ENCODE assay signal across 18 cellular contexts in genomic region chr2:39736593-39736992, GRCh38. TPM values are rescaled to one million over a fixed set of nuclear protein-coding genes. Genes with fewer than 3 reads are reported as not detected.
DNase-seq lines count a peak whose midpoint lies in the region; ATAC-seq and TF ChIP-seq lines count a peak whose summit lies in the region.
"Had no signal": no experiment of that assay in that cellular context is flagged by ENCODE, and none has a peak within 500 bp of the region (broad histone marks: within the 10 kb centered on the region; RNA-seq: fewer than 3 reads in every experiment).

No MANE protein-coding gene starts in this region.

- no peaks in the 10 kb centered on the region for H3K36me3 ChIP-seq in thoracic aorta

- H3K4me1 Mint-ChIP-seq in T-helper 17 cell = peaks cover 13% of the 10 kb centered on the region
- H3K4me1 Mint-ChIP-seq: memory B cell; stimulated activated memory B cell treated with anti-CD40 and anti-IgM and Interleukin-4, amounts not matched to agents 10 μg/mL and 1 μg/mL and 100 μg/mL, for 72 hours had no signal

- ATAC-seq in thoracic aorta (ENCODE audit: insufficient number of reproducible peaks, low FRiP score, low read depth) (peak; percentile 45), T-helper 17 cell (no peak), HG03521 (IDR thresholded peaks at IDR 0.05; ENCODE audit: unreplicated experiment) (no peak), HG02798 (IDR thresholded peaks at IDR 0.05; ENCODE audit: poor library complexity, unreplicated experiment) (no peak)
- ATAC-seq: activated T-helper 17 cell treated with anti-CD3 and anti-CD28 coated beads, Interleukin-2, amount 50 U/mL, for 72 hours; effector memory CD8-positive, alpha-beta T cell; gastroesophageal sphincter; stimulated activated memory B cell treated with anti-CD40 and anti-IgM and Interleukin-4, amounts not matched to agents 10 μg/mL and 1 μg/mL and 100 μg/mL, for 72 hours had no signal

- peaks cover 25% of the 10 kb centered on the region for H3K36me3 Mint-ChIP-seq in T-helper 17 cell (ENCODE audit: low read depth)

- TF ChIP-seq CTCF in WI38 (IDR thresholded peaks at IDR 0.05; ENCODE audit: low read depth, low read length) (no peak), fibroblast of pulmonary artery (IDR thresholded peaks at IDR 0.05; ENCODE audit: low read length, missing control alignments) (no peak), thoracic aorta (IDR thresholded peaks at IDR 0.05) (no peak)

- no peaks in the 10 kb centered on the region for H3K27me3 Mint-ChIP-seq in T-helper 17 cell
- H3K27me3 Mint-ChIP-seq: activated CD4-positive, alpha-beta memory T cell treated with anti-CD3 and anti-CD28 coated beads, Interleukin-2, amount 10 ng/mL, durations not matched to agents 7 days and 5 days; activated T-helper 17 cell treated with anti-CD3 and anti-CD28 coated beads, Interleukin-2, amount 50 U/mL, for 72 hours; brain; effector memory CD8-positive, alpha-beta T cell; memory B cell; stimulated activated memory B cell treated with anti-CD40 and anti-IgM and Interleukin-4, amounts not matched to agents 10 μg/mL and 1 μg/mL and 100 μg/mL, for 72 hours had no signal

- no peak overlapping the region for H3K27ac Mint-ChIP-seq in T-helper 17 cell
- H3K27ac Mint-ChIP-seq: activated CD4-positive, alpha-beta memory T cell treated with anti-CD3 and anti-CD28 coated beads, Interleukin-2, amount 10 ng/mL, durations not matched to agents 7 days and 5 days; activated T-helper 17 cell treated with anti-CD3 and anti-CD28 coated beads, Interleukin-2, amount 50 U/mL, for 72 hours; brain; effector memory CD8-positive, alpha-beta T cell; memory B cell; stimulated activated memory B cell treated with anti-CD40 and anti-IgM and Interleukin-4, amounts not matched to agents 10 μg/mL and 1 μg/mL and 100 μg/mL, for 72 hours had no signal

- DNase-seq in GM03348 (ENCODE audit: low spot score) = peak; percentile 67
- DNase-seq in fibroblast of pulmonary artery (ENCODE audit: low read depth) = peak; percentile 71
- DNase-seq in thoracic aorta (ENCODE audit: low spot score) = no peak
- DNase-seq in KG1 (lab: John Stamatoyannopoulos, UW) = no peak
- no peak for DNase-seq in T-helper 17 cell
- DNase-seq: activated CD4-positive, alpha-beta memory T cell treated with anti-CD3 and anti-CD28 coated beads, Interleukin-2, amount 10 ng/mL, durations not matched to agents 7 days and 5 days; effector memory CD8-positive, alpha-beta T cell; Kasumi-1; sigmoid colon had no signal

- peak overlapping the region; percentile 88 to 97 for H3K27ac ChIP-seq in thoracic aorta
- H3K27ac ChIP-seq: gastroesophageal sphincter, neutrophil, sigmoid colon had no signal

- 0 out of 2 replicates have a peak overlapping the region, but pooled peaks have one; percentile 13 for H3K4me3 ChIP-seq in WI38 (ENCODE audit: low read depth, low read length)
- no peak overlapping the region for H3K4me3 ChIP-seq in fibroblast of pulmonary artery (replicated peaks; ENCODE audit: low read depth, low read length)
- peak overlapping the region; percentile 66 for H3K4me3 ChIP-seq in thoracic aorta
- H3K4me3 ChIP-seq: gastroesophageal sphincter, sigmoid colon had no signal

- no peak overlapping the region for H3K4me3 Mint-ChIP-seq in T-helper 17 cell
- H3K4me3 Mint-ChIP-seq: activated CD4-positive, alpha-beta memory T cell treated with anti-CD3 and anti-CD28 coated beads, Interleukin-2, amount 10 ng/mL, durations not matched to agents 7 days and 5 days; activated T-helper 17 cell treated with anti-CD3 and anti-CD28 coated beads, Interleukin-2, amount 50 U/mL, for 72 hours; brain; effector memory CD8-positive, alpha-beta T cell; memory B cell; stimulated activated memory B cell treated with anti-CD40 and anti-IgM and Interleukin-4, amounts not matched to agents 10 μg/mL and 1 μg/mL and 100 μg/mL, for 72 hours had no signal

- no peaks in the 10 kb centered on the region for H3K27me3 ChIP-seq in thoracic aorta (replicated peaks; ENCODE audit: insufficient read depth)
- H3K27me3 ChIP-seq: gastroesophageal sphincter, neutrophil, sigmoid colon had no signal

- H3K9me3 ChIP-seq in thoracic aorta = no peaks in the 10 kb centered on the region
- H3K9me3 ChIP-seq in T-helper 17 cell (ENCODE audit: control insufficient read depth, low read length, poor library complexity, severe bottlenecking) = no peaks in the 10 kb centered on the region
- H3K9me3 ChIP-seq: gastroesophageal sphincter, neutrophil, sigmoid colon had no signal

- peaks cover 10 to 67% of the 10 kb centered on the region in 2 donors for H3K4me1 ChIP-seq in thoracic aorta (ENCODE audit: control insufficient read depth in 1 of 2, low read depth in 2 of 2)
- H3K4me1 ChIP-seq: sigmoid colon had no signal

RNA-seq across cellular contexts. Expression of gene THUMPD2, which starts 42.5 kb away (rescaled TPM):
- 10 to 100 TPM; 29.1 to 32.0 TPM for total RNA-seq in thoracic aorta
- total RNA-seq in T-helper 17 cell = 10 to 100 TPM; 10.5 to 16.1 TPM

Comparison
In these comparisons a context has a peak if more than half of its experiments do, and no peak if none do; other contexts are left out.
1. DNase-seq: peak in GM03348 (single experiment) and fibroblast of pulmonary artery (single experiment); none in thoracic aorta (single experiment), KG1 (single experiment) and T-helper 17 cell (0 of 3).